In genomic region chr4:105146286-105147219, GRCh38 we compare ENCODE assay signal across 8 cellular contexts.
DNase-seq lines count a peak whose midpoint lies in the region; ATAC-seq, FAIRE-seq and TF ChIP-seq lines count a peak whose summit lies in the region.

TSS of gene TET2 (plus strand) at chr4:105146876. CDS start at chr4:105233943, 87,067 bp downstream.

- no peaks in the 10 kb centered on the region for H3K9me3 Mint-ChIP-seq in nephron progenitor cell

- H3K4me1 Mint-ChIP-seq in nephron progenitor cell = peaks cover 21% of the 10 kb centered on the region

- DNase-seq in ELF-1 (ENCODE audit: low read depth, low spot score) (peak; percentile 58), H54 (ENCODE audit: insufficient read length, low spot score) (peak; percentile 33), LNCaP clone FGC (ENCODE audit: low read depth) (no peak), SHP77 treated with DMSO at 0.1 percent for 48 hours (lab: John Stamatoyannopoulos, UW) (peak; percentile 16), fibroblast of the conjunctiva (ENCODE audit: low read depth) (peak; percentile 64), nephron progenitor cell (peak; percentile 73)
- peak; percentile 93 for DNase-seq in activated effector memory CD4-positive, alpha-beta T cell treated with anti-CD3 and anti-CD28 coated beads, Interleukin-2, amount 50 U/mL, for 16 hours
- peak; percentile 83 for DNase-seq in stimulated activated naive CD8-positive, alpha-beta T cell treated with anti-CD3 and anti-CD28 coated beads, Interleukin-15, Interleukin-2, amounts not matched to agents 100 U/mL and 50 U/mL, for 24 hours

- FAIRE-seq in H54 (lab: Jason Lieb, UNC) = no peak

- H3K4me3 ChIP-seq in LNCaP clone FGC (ENCODE audit: low read depth, low read length) = peak within 1 kb of the TSS; percentile 99

- no peaks in the 10 kb centered on the region for H3K36me3 Mint-ChIP-seq in nephron progenitor cell (ENCODE audit: low read depth)

- TF ChIP-seq CTCF in LNCaP clone FGC (IDR thresholded peaks at IDR 0.05; ENCODE audit: control insufficient read depth, extremely low read depth, insufficient read depth) (0 out of 2 replicates have a peak, but pooled peaks have one; percentile 3), nephron progenitor cell (IDR thresholded peaks at IDR 0.05) (no peak)

- peak within 1 kb of the TSS; percentile 94 for H3K4me3 Mint-ChIP-seq in nephron progenitor cell

- peaks cover 52% of the 10 kb centered on the region for H3K27me3 Mint-ChIP-seq in nephron progenitor cell (ENCODE audit: low read depth, poor library complexity)

- peak; percentile 51 for TF ChIP-seq POLR2A in H54 (IDR thresholded peaks at IDR 0.05; ENCODE audit: low read depth, low read length)

- ATAC-seq in stimulated activated naive CD8-positive, alpha-beta T cell treated with anti-CD3 and anti-CD28 coated beads, Interleukin-15, Interleukin-2, amounts not matched to agents 100 U/mL and 50 U/mL, for 24 hours = peak; percentile 88

- peak within 1 kb of the TSS; percentile 95 for H3K27ac Mint-ChIP-seq in nephron progenitor cell
